Comparison of ENCODE assay signal across 8 cellular contexts in genomic region chr21:36069713-36070573, GRCh38. TPM values are rescaled to one million over a fixed set of nuclear protein-coding genes. Genes with fewer than 3 reads are reported as not detected.
DNase-seq lines count a peak whose midpoint lies in the region; ATAC-seq and TF ChIP-seq lines count a peak whose summit lies in the region.

Gene CBR1 (plus strand): TSS chr21:36070024. CDS start chr21:36070116, 92 bp downstream.

- no peak within 1 kb of the TSS for H3K14ac ChIP-seq in trophoblast cell (ENCODE audit: low read length)

- peak within 1 kb of the TSS; percentile 70 for H3K4me3 ChIP-seq in trophoblast cell (ENCODE audit: low read depth, low read length)
- peak within 1 kb of the TSS; percentile 73 to 94 for H3K4me3 ChIP-seq in tibial artery

- peaks cover 0 to 2% of the 10 kb centered on the region in 2 experiments for H3K4me1 ChIP-seq in trophoblast cell (ENCODE audit: control insufficient read depth in 1 of 2, insufficient read depth in 2 of 2, low read length in 2 of 2)
- peaks cover 0 to 41% (median 26%) of the 10 kb centered on the region in 4 donors for H3K4me1 ChIP-seq in tibial artery

- H3K18ac ChIP-seq in trophoblast cell (ENCODE audit: low read length) = no peak within 1 kb of the TSS

- peak within 1 kb of the TSS; percentile 59 for H3K4me2 ChIP-seq in trophoblast cell (ENCODE audit: low read length)

- peak within 1 kb of the TSS; percentile 87 to 91 (median 87) for H3K4me3 Mint-ChIP-seq in T-cell

- H3K9ac ChIP-seq in trophoblast cell (ENCODE audit: low read length) = no peak within 1 kb of the TSS

- POLR2A ChIA-PET in T-cell (lab: Charles Lee) = interaction anchor here (0.5 to 0.6 kb wide), 2 partner anchors 10 to 912 kb away, joined by 3 read pairs; no protein-coding TSS in a partner anchor

- CTCF ChIA-PET in T-cell (lab: Charles Lee) = interaction anchor here (0.6 to 2.1 kb wide), 6 partner anchors 10 to 929 kb away, joined by 3 to 10 read pairs (median 6); partner anchors contain the start of gene SETD4 (in 1 of the 2)

- TF ChIP-seq CTCF in tibial artery (IDR thresholded peaks at IDR 0.05) = peak in 1 of 2 experiments; percentile 14

- peaks cover 25% of the 10 kb centered on the region for H3K36me3 Mint-ChIP-seq in T-cell

- DNase-seq in GM04504 (ENCODE audit: low read depth) (peak; percentile 86), NCI-H1105 treated with DMSO at 0.1 percent for 48 hours (lab: John Stamatoyannopoulos, UW) (peak; percentile 86), T-cell (peak; percentile 68 to 90 (median 80)), cardiac septum (ENCODE audit: low spot score) (peak; percentile 99), trophoblast cell (peak; percentile 77 to 88), tibial artery (peak; percentile 92 to 98)

- H3K4me1 Mint-ChIP-seq in T-cell = peaks cover 41 to 46% (median 41%) of the 10 kb centered on the region in 3 donors

- H2BK5ac ChIP-seq in trophoblast cell (ENCODE audit: low read depth, low read length, poor library complexity) = no peak within 1 kb of the TSS

- H3K9me3 ChIP-seq in trophoblast cell (ENCODE audit: insufficient read depth, low read depth, low read length) = peaks cover 6% of the 10 kb centered on the region
- no peaks in the 10 kb centered on the region for H3K9me3 ChIP-seq in tibial artery

- no peak within 1 kb of the TSS for H3K4ac ChIP-seq in trophoblast cell (ENCODE audit: low read depth, low read length)

- peak within 1 kb of the TSS; percentile 91 to 97 for H3K27ac Mint-ChIP-seq in T-cell

- no peak within 1 kb of the TSS for H4K12ac ChIP-seq in trophoblast cell (ENCODE audit: low read depth, low read length)

- peaks cover 0 to 6% (median 4%) of the 10 kb centered on the region in 3 donors for H3K9me3 Mint-ChIP-seq in T-cell

- H3K36me3 ChIP-seq in trophoblast cell (ENCODE audit: control insufficient read depth in 1 of 2, insufficient read depth in 2 of 2, low read length in 2 of 2) = no peaks in the 10 kb centered on the region
- peaks cover 0 to 33% (median 7%) of the 10 kb centered on the region in 3 donors for H3K36me3 ChIP-seq in tibial artery

- no peaks in the 10 kb centered on the region for H3K27me3 Mint-ChIP-seq in T-cell

- ATAC-seq in HG02571 (IDR thresholded peaks at IDR 0.05; ENCODE audit: unreplicated experiment) = peak; percentile 95
- ATAC-seq in T-cell (replicated peaks in 1 of 4) = peak; percentile 96 to 97 (median 97)

- H2BK12ac ChIP-seq in trophoblast cell (ENCODE audit: low read length) = no peak within 1 kb of the TSS

- H2AK5ac ChIP-seq in trophoblast cell (ENCODE audit: low read length) = no peak within 1 kb of the TSS

- no peak within 1 kb of the TSS for H2AFZ ChIP-seq in trophoblast cell (ENCODE audit: insufficient read depth, low read length, poor library complexity)

- no peak within 1 kb of the TSS for H3K23ac ChIP-seq in trophoblast cell (ENCODE audit: low read length)

- WGBS in adipose tissue, 3 donors = 1% methylated on average over 70 to 71 of the region's 71 CpGs
- WGBS in trophoblast cell (ENCODE audit: extremely low coverage, insufficient coverage, insufficient read length) = no CpG with 5 or more reads among the region's 71 CpGs

- H3K27me3 ChIP-seq in trophoblast cell (ENCODE audit: insufficient read depth, low read length) (no peaks in the 10 kb centered on the region), tibial artery (no peaks in the 10 kb centered on the region)

- H4K91ac ChIP-seq in trophoblast cell (ENCODE audit: low read depth, low read length) = no peak within 1 kb of the TSS

- no peak within 1 kb of the TSS for H4K8ac ChIP-seq in trophoblast cell (ENCODE audit: low read depth, low read length)

- H3K79me1 ChIP-seq in trophoblast cell (ENCODE audit: low read length) = peaks cover 2% of the 10 kb centered on the region

- H2BK120ac ChIP-seq in trophoblast cell (ENCODE audit: insufficient read depth, low read length, poor library complexity) = no peak within 1 kb of the TSS

- intact Hi-C loops in cardiac septum (cut with DNase I) = loop anchor here (5.0 kb wide), 1 partner anchor 252 kb away; the partner anchor contains the start of gene MORC3
- intact Hi-C loops in tibial artery (cut with DNase I; ENCODE audit: low total_unique reads) = loop anchor here (10.0 kb wide), 1 partner anchor 255 kb away; the partner anchor contains the start of gene MORC3

- H3K27ac ChIP-seq in adipose tissue (ENCODE audit: low read depth, low read length) = no peak within 1 kb of the TSS
- H3K27ac ChIP-seq in trophoblast cell (ENCODE audit: low read depth, low read length) = no peak within 1 kb of the TSS
- peak within 1 kb of the TSS; percentile 76 to 81 for H3K27ac ChIP-seq in tibial artery

- no peaks in the 10 kb centered on the region for H3K79me2 ChIP-seq in trophoblast cell (ENCODE audit: control insufficient read depth, insufficient read depth, low read length, poor library complexity)

RNA-seq across cellular contexts. Expression of gene CBR1, which starts in this region (rescaled TPM):
- total RNA-seq in T-cell (10 to 100 TPM in 4 of 5 donors, 1 to 10 TPM in 1; 5.1 to 40.3 (median 21.1) TPM), cardiac septum (24.1 TPM)
- polyA plus RNA-seq in adipose tissue = 10 to 100 TPM; 32.8 to 58.3 (median 57.7) TPM
- polyA plus RNA-seq in trophoblast cell (2013) = 5.0 and 5.6 TPM in 2 replicates

Comparison
In these comparisons a context has a peak if more than half of its experiments do, and no peak if none do; other contexts are left out.
1. H3K27ac ChIP-seq: peak in tibial artery (2 of 2); none in adipose tissue (single experiment) and trophoblast cell (single experiment).
2. Peak in every context shown above with its lines, with median percentiles within 50 percentile points of each other: DNase-seq.